ENCODE assay signal across 27 cellular contexts in the genomic region with DNA sequence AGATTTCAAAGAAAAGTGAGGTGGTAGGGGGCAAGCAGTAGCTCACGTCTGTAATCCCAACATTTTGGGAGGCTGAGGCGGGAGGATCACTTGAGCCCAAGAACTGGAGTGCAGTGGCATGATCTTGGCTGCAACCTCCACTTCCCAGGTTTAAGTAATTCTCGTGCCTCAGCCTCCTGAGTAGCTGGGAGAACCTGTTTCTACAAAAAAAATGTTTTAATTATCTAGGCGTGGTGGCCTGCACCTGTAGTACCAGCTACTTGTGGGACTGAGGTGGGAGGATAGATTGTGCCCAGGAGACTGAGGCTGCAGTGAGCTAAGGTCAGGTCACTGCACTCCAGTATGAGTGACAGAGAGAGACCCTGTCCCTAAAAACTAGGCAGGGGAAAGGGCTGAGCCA. TPM values are rescaled to one million over a fixed set of nuclear protein-coding genes. Genes with fewer than 3 reads are reported as not detected.
DNase-seq lines count a peak whose midpoint lies in the region; ATAC-seq and TF ChIP-seq lines count a peak whose summit lies in the region.
"Had no signal": no experiment of that assay in that cellular context is flagged by ENCODE, and none has a peak within 500 bp of the region (broad histone marks: within the 10 kb centered on the region; RNA-seq: fewer than 3 reads in every experiment).

No MANE protein-coding gene starts in this region.

- H3K9ac ChIP-seq in PC-3 (ENCODE audit: low read length) = no peak overlapping the region
- H3K9ac ChIP-seq in neural progenitor cell = no peak overlapping the region
- H3K9ac ChIP-seq: SK-N-SH had no signal

- H3K4me3 Mint-ChIP-seq in activated CD4-positive, alpha-beta T cell treated with anti-CD3 and anti-CD28 coated beads, Interleukin-2, amount 10 ng/mL, durations not matched to agents 24 days and 14 days = no peak overlapping the region
- H3K4me3 Mint-ChIP-seq in type B pancreatic cell (no peak overlapping the region), neural progenitor cell (no peak overlapping the region)
- H3K4me3 Mint-ChIP-seq: activated naive CD4-positive, alpha-beta T cell treated with anti-CD3 and anti-CD28 coated beads, Interleukin-2, amount 50 U/mL, for 24 hours; activated T-cell treated with anti-CD3 and anti-CD28 coated beads, Interleukin-2, amount 50 U/mL, for 72 hours; memory B cell had no signal

- no peak for TF ChIP-seq POLR2A in esophagus muscularis mucosa (IDR thresholded peaks at IDR 0.05; ENCODE audit: low read depth)

- TF ChIP-seq CTCF in PC-3 (conservative IDR thresholded peaks at IDR 0.05; ENCODE audit: low read depth, low read length) (no peak), lower lobe of right lung (IDR thresholded peaks at IDR 0.05) (no peak), type B pancreatic cell (conservative IDR thresholded peaks at IDR 0.05) (no peak), neural progenitor cell (IDR thresholded peaks at IDR 0.05) (no peak), esophagus muscularis mucosa (IDR thresholded peaks at IDR 0.05) (no peak)

- no peaks in the 10 kb centered on the region for H3K9me2 ChIP-seq in PC-3 (replicated peaks; ENCODE audit: low read length)
- H3K9me2 ChIP-seq: SK-N-SH had no signal

- peak overlapping the region; percentile 23 for H3K27ac Mint-ChIP-seq in activated CD4-positive, alpha-beta T cell treated with anti-CD3 and anti-CD28 coated beads, Interleukin-2, amount 10 ng/mL, durations not matched to agents 24 days and 14 days
- H3K27ac Mint-ChIP-seq in type B pancreatic cell (peak overlapping the region; percentile 60), neural progenitor cell (no peak overlapping the region)
- H3K27ac Mint-ChIP-seq: activated T-cell treated with anti-CD3 and anti-CD28 coated beads, Interleukin-2, amount 50 U/mL, for 72 hours; memory B cell had no signal

- no peak overlapping the region for H2AFZ ChIP-seq in PC-3 (ENCODE audit: low read length)
- H2AFZ ChIP-seq in neural progenitor cell (replicated peaks) = no peak overlapping the region

- DNase-seq in activated CD4-positive, alpha-beta T cell treated with anti-CD3 and anti-CD28 coated beads, Interleukin-2, amount 10 ng/mL, durations not matched to agents 24 days and 14 days = no peak
- no peak for DNase-seq in activated CD4-positive, alpha-beta T cell treated with anti-CD3 and anti-CD28 coated beads for 4 hours
- DNase-seq in PC-3 = peak; percentile 50
- DNase-seq in lower lobe of right lung = no peak
- no peak for DNase-seq in type B pancreatic cell (ENCODE audit: extremely low spot score, unreplicated experiment)
- no peak for DNase-seq in neural progenitor cell (ENCODE audit: low spot score)
- no peak for DNase-seq in esophagus muscularis mucosa (ENCODE audit: extremely low spot score)
- DNase-seq: activated CD4-positive, alpha-beta T cell treated with anti-CD3 and anti-CD28 coated beads for 48 hours; activated T-cell treated with anti-CD3 and anti-CD28 coated beads, Interleukin-2, amount 50 U/mL, for 72 hours; NCI-H146; nucleus accumbens; SK-N-SH; stimulated activated CD4-positive, alpha-beta T cell treated with anti-CD3 and anti-CD28 coated beads, Interleukin-2, amount 100 ng/mL, for 24 hours; T-helper 2 cell; testis had no signal

- peaks cover 4% of the 10 kb centered on the region for H3K4me1 Mint-ChIP-seq in activated CD4-positive, alpha-beta T cell treated with anti-CD3 and anti-CD28 coated beads, Interleukin-2, amount 10 ng/mL, durations not matched to agents 24 days and 14 days
- H3K4me1 Mint-ChIP-seq in type B pancreatic cell (ENCODE audit: unreplicated experiment) (peaks cover 4% of the 10 kb centered on the region), neural progenitor cell (peaks cover 5% of the 10 kb centered on the region)

- peaks cover 28% of the 10 kb centered on the region for H3K27me3 Mint-ChIP-seq in activated CD4-positive, alpha-beta T cell treated with anti-CD3 and anti-CD28 coated beads, Interleukin-2, amount 10 ng/mL, durations not matched to agents 24 days and 14 days
- H3K27me3 Mint-ChIP-seq in type B pancreatic cell = peaks cover 27% of the 10 kb centered on the region
- H3K27me3 Mint-ChIP-seq in neural progenitor cell (ENCODE audit: insufficient read depth, low read depth) = peaks cover 11% of the 10 kb centered on the region
- H3K27me3 Mint-ChIP-seq: activated naive CD4-positive, alpha-beta T cell treated with anti-CD3 and anti-CD28 coated beads, Interleukin-2, amount 50 U/mL, for 24 hours had no signal

- no peaks in the 10 kb centered on the region for H4K20me1 ChIP-seq in PC-3 (ENCODE audit: low read length)
- no peaks in the 10 kb centered on the region for H4K20me1 ChIP-seq in neural progenitor cell (ENCODE audit: low read depth)

- no peaks in the 10 kb centered on the region for H3K9me3 Mint-ChIP-seq in activated CD4-positive, alpha-beta T cell treated with anti-CD3 and anti-CD28 coated beads, Interleukin-2, amount 10 ng/mL, durations not matched to agents 24 days and 14 days
- H3K9me3 Mint-ChIP-seq in type B pancreatic cell (no peaks in the 10 kb centered on the region), neural progenitor cell (no peaks in the 10 kb centered on the region)
- H3K9me3 Mint-ChIP-seq: activated naive CD4-positive, alpha-beta T cell treated with anti-CD3 and anti-CD28 coated beads, Interleukin-2, amount 50 U/mL, for 24 hours; activated T-cell treated with anti-CD3 and anti-CD28 coated beads, Interleukin-2, amount 50 U/mL, for 72 hours; memory B cell had no signal

- POLR2A ChIA-PET in PC-3 (lab: Charles Lee; ENCODE audit: unreplicated experiment) = no interaction called here

- H3K4me2 ChIP-seq in PC-3 (ENCODE audit: low read length) (peak overlapping the region; percentile 48), neural progenitor cell (no peak overlapping the region)
- H3K4me2 ChIP-seq: A549, SK-N-SH, smooth muscle cell had no signal

- no peaks in the 10 kb centered on the region for H3K27me3 ChIP-seq in PC-3 (ENCODE audit: low read length)
- H3K27me3 ChIP-seq in lower lobe of right lung (ENCODE audit: low read depth) = no peaks in the 10 kb centered on the region
- peaks cover 7% of the 10 kb centered on the region for H3K27me3 ChIP-seq in neural progenitor cell
- no peaks in the 10 kb centered on the region for H3K27me3 ChIP-seq in esophagus muscularis mucosa
- H3K27me3 ChIP-seq: testis had no signal

- H3K4me1 ChIP-seq in PC-3 (ENCODE audit: insufficient read depth, low read length) (peaks cover 21% of the 10 kb centered on the region), lower lobe of right lung (peaks cover 75% of the 10 kb centered on the region), neural progenitor cell (peaks cover 8% of the 10 kb centered on the region), esophagus muscularis mucosa (peaks cover 45 to 77% (median 51%) of the 10 kb centered on the region in 4 donors)

- no peak overlapping the region for H3K4me3 ChIP-seq in PC-3 (ENCODE audit: low read length)
- no peak overlapping the region for H3K4me3 ChIP-seq in lower lobe of right lung
- H3K4me3 ChIP-seq in neural progenitor cell = no peak overlapping the region
- no peak overlapping the region for H3K4me3 ChIP-seq in esophagus muscularis mucosa
- H3K4me3 ChIP-seq: A549, GM12878, smooth muscle cell, testis had no signal

- TF ChIP-seq EP300 in esophagus muscularis mucosa (IDR thresholded peaks at IDR 0.05) = no peak

- H3K36me3 ChIP-seq in PC-3 (ENCODE audit: low read depth, low read length) (no peaks in the 10 kb centered on the region), lower lobe of right lung (no peaks in the 10 kb centered on the region), neural progenitor cell (no peaks in the 10 kb centered on the region), esophagus muscularis mucosa (no peaks in the 10 kb centered on the region)

- no TSS peak for BruUV-seq in PC-3 (replicated peaks; lab: Mats Ljungman, UMichigan)

- peak; percentile 10; the same call in 1 of the 2 replicates for ATAC-seq in PC-3
- no peak for ATAC-seq in lower lobe of right lung
- ATAC-seq in HG02970 (IDR thresholded peaks at IDR 0.05; ENCODE audit: low FRiP score, unreplicated experiment) = no peak
- ATAC-seq: A549; activated T-cell treated with anti-CD3 and anti-CD28 coated beads, Interleukin-2, amount 50 U/mL, for 72 hours; GM12878 had no signal

- no peaks in the 10 kb centered on the region for H3K36me3 Mint-ChIP-seq in activated CD4-positive, alpha-beta T cell treated with anti-CD3 and anti-CD28 coated beads, Interleukin-2, amount 10 ng/mL, durations not matched to agents 24 days and 14 days (ENCODE audit: low read depth)
- no peaks in the 10 kb centered on the region for H3K36me3 Mint-ChIP-seq in type B pancreatic cell
- H3K36me3 Mint-ChIP-seq in neural progenitor cell = no peaks in the 10 kb centered on the region
- H3K36me3 Mint-ChIP-seq: activated naive CD4-positive, alpha-beta T cell treated with anti-CD3 and anti-CD28 coated beads, Interleukin-2, amount 50 U/mL, for 24 hours; memory B cell had no signal

- H3K27ac ChIP-seq in PC-3 (ENCODE audit: low read length) (peak overlapping the region; percentile 80), lower lobe of right lung (peak overlapping the region; percentile 77), neural progenitor cell (no peak overlapping the region), esophagus muscularis mucosa (replicated peaks in 1 of 4) (peak overlapping the region in 2 of 4 donors; percentile 42 to 65)
- H3K27ac ChIP-seq: A549, testis had no signal

- CTCF ChIA-PET in PC-3 (lab: Charles Lee) = interaction anchor here (1.2 kb wide), 1 partner anchor 51 kb away, joined by 3 read pairs; no protein-coding TSS in a partner anchor

- intact Hi-C loops in activated CD4-positive, alpha-beta T cell treated with anti-CD3 and anti-CD28 coated beads, Interleukin-2, amount 10 ng/mL, durations not matched to agents 24 days and 14 days (cut with micrococcal nuclease) = no loop called here
- intact Hi-C loops in PC-3 (cut with micrococcal nuclease) (no loop called here), lower lobe of right lung (cut with DNase I) (no loop called here), esophagus muscularis mucosa (cut with DNase I) (no loop called here)

- no peaks in the 10 kb centered on the region for H3F3A ChIP-seq in PC-3 (ENCODE audit: low read length, unreplicated experiment)
- H3F3A ChIP-seq in neural progenitor cell (ENCODE audit: low read depth) = no peaks in the 10 kb centered on the region

- 95% methylated on average over 4 of the region's 4 CpGs for WGBS in esophagus muscularis mucosa

- no peaks in the 10 kb centered on the region for H3K79me2 ChIP-seq in PC-3 (ENCODE audit: low read length)
- H3K79me2 ChIP-seq in neural progenitor cell (ENCODE audit: low read depth) = no peaks in the 10 kb centered on the region

- H3K9me3 ChIP-seq in PC-3 (ENCODE audit: low read length) (no peaks in the 10 kb centered on the region), lower lobe of right lung (no peaks in the 10 kb centered on the region), neural progenitor cell (ENCODE audit: low read depth) (no peaks in the 10 kb centered on the region), esophagus muscularis mucosa (no peaks in the 10 kb centered on the region)
- H3K9me3 ChIP-seq: A549, SK-N-SH, testis had no signal

RNA-seq across cellular contexts. Expression of a gene that starts 2.6 kb away (rescaled TPM):
- not detected in 2 replicates for total RNA-seq in activated CD4-positive, alpha-beta T cell treated with anti-CD3 and anti-CD28 coated beads, Interleukin-2, amount 10 ng/mL, durations not matched to agents 24 days and 14 days
- total RNA-seq in PC-3 (2014; rRNA removed) = 33.3 and 33.7 TPM in 2 replicates
- 68.9 TPM for total RNA-seq in lower lobe of right lung
- 22.2 and 27.6 TPM in 2 replicates for total RNA-seq in type B pancreatic cell (ENCODE audit: low replicate concordance)
- total RNA-seq in neural progenitor cell (ENCODE audit: low replicate concordance) = not detected in 2 replicates
- total RNA-seq in esophagus muscularis mucosa = 1 to 10 TPM in 3 of 4 donors, under 1 TPM in 1; 0.83 to 1.6 (median 1.5) TPM

RNA-seq across cellular contexts. Expression of a gene that starts 4.0 kb away (rescaled TPM):
- not detected in 2 replicates for total RNA-seq in activated CD4-positive, alpha-beta T cell treated with anti-CD3 and anti-CD28 coated beads, Interleukin-2, amount 10 ng/mL, durations not matched to agents 24 days and 14 days
- total RNA-seq in PC-3 (2014; rRNA removed) = not detected in 2 replicates
- not detected for total RNA-seq in lower lobe of right lung
- total RNA-seq in type B pancreatic cell (ENCODE audit: low replicate concordance) = not detected in 2 replicates
- total RNA-seq in neural progenitor cell (ENCODE audit: low replicate concordance) = not detected in 2 replicates
- not detected for total RNA-seq in esophagus muscularis mucosa
- total RNA-seq: activated T-cell treated with anti-CD3 and anti-CD28 coated beads, Interleukin-2, amount 50 U/mL, for 72 hours; aorta; cardiac septum; dermis blood vessel endothelial cell; glomerular endothelial cell; GM12878; kidney epithelial cell; myocyte; smooth muscle cell had no signal

RNA-seq across cellular contexts. Expression of a gene that starts 25.9 kb away (rescaled TPM):
- total RNA-seq in activated CD4-positive, alpha-beta T cell treated with anti-CD3 and anti-CD28 coated beads, Interleukin-2, amount 10 ng/mL, durations not matched to agents 24 days and 14 days = 75.1 and 83.0 TPM in 2 replicates
- 84.8 and 92.5 TPM in 2 replicates for total RNA-seq in PC-3 (2014; rRNA removed)
- total RNA-seq in lower lobe of right lung = 59.3 TPM
- total RNA-seq in type B pancreatic cell (ENCODE audit: low replicate concordance) = 50.7 and 74.0 TPM in 2 replicates
- 55.7 and 73.4 TPM in 2 replicates for total RNA-seq in neural progenitor cell (ENCODE audit: low replicate concordance)
- 10 to 100 TPM; 31.6 to 47.2 (median 36.9) TPM for total RNA-seq in esophagus muscularis mucosa

RNA-seq across cellular contexts. Expression of a gene that starts 30.8 kb away (rescaled TPM):
- 0.12 and 0.21 TPM in 2 replicates for total RNA-seq in activated CD4-positive, alpha-beta T cell treated with anti-CD3 and anti-CD28 coated beads, Interleukin-2, amount 10 ng/mL, durations not matched to agents 24 days and 14 days
- total RNA-seq in PC-3 (2014; rRNA removed) (0.29 TPM in 1 of 2 replicates, not detected in the other), lower lobe of right lung (3.4 TPM), type B pancreatic cell (ENCODE audit: low replicate concordance) (0.48 and 2.8 TPM in 2 replicates), neural progenitor cell (ENCODE audit: low replicate concordance) (4.0 and 6.2 TPM in 2 replicates), esophagus muscularis mucosa (10 to 100 TPM in 3 of 4 donors, 1 to 10 TPM in 1; 3.5 to 13.0 (median 11.4) TPM)

RNA-seq across cellular contexts. Expression of a gene that starts 39.9 kb away (rescaled TPM):
- 2.4 and 3.2 TPM in 2 replicates for total RNA-seq in activated CD4-positive, alpha-beta T cell treated with anti-CD3 and anti-CD28 coated beads, Interleukin-2, amount 10 ng/mL, durations not matched to agents 24 days and 14 days
- total RNA-seq in PC-3 (2014; rRNA removed) (17.7 and 18.5 TPM in 2 replicates), lower lobe of right lung (39.2 TPM), type B pancreatic cell (ENCODE audit: low replicate concordance) (14.0 and 47.5 TPM in 2 replicates), neural progenitor cell (ENCODE audit: low replicate concordance) (81.2 and 107 TPM in 2 replicates), esophagus muscularis mucosa (10 to 100 TPM; 13.7 to 34.3 (median 21.4) TPM)
